9 cellular contexts compared by ENCODE assay signal in genomic region chr14:104826858-104827172, GRCh38. TPM values are rescaled to one million over a fixed set of nuclear protein-coding genes. Genes with fewer than 3 reads are reported as not detected.
DNase-seq lines count a peak whose midpoint lies in the region; ATAC-seq and TF ChIP-seq lines count a peak whose summit lies in the region.
"Had no signal": no experiment of that assay in that cellular context is flagged by ENCODE, and none has a peak within 500 bp of the region (broad histone marks: within the 10 kb centered on the region; RNA-seq: fewer than 3 reads in every experiment).

No MANE protein-coding gene starts in this region.

- H3K27ac Mint-ChIP-seq in naive thymus-derived CD8-positive, alpha-beta T cell: peak overlapping the region in 7 of 10 donors; percentile 16 to 79 (median 47)

- no peak for ATAC-seq in naive thymus-derived CD8-positive, alpha-beta T cell
- no peak for ATAC-seq in HG02840 (IDR thresholded peaks at IDR 0.05; ENCODE audit: low FRiP score, unreplicated experiment)

- POLR2A ChIA-PET in naive thymus-derived CD8-positive, alpha-beta T cell (lab: Charles Lee): interaction anchor here (0.9 to 2.6 kb wide), 7 partner anchors 26 to 74 kb away, joined by 3 to 21 read pairs (median 9); partner anchors contain the start of genes SIVA1 and ZBTB42

- no peaks in the 10 kb centered on the region for H3K79me2 ChIP-seq in ACC112 (ENCODE audit: control insufficient read depth, insufficient read depth, low read length, unreplicated experiment)

- no peak for TF ChIP-seq CTCF in coronary artery (IDR thresholded peaks at IDR 0.05)

- H3K36me3 ChIP-seq in ACC112 (ENCODE audit: insufficient read depth, low read length) (no peaks in the 10 kb centered on the region), HUES6 (ENCODE audit: control insufficient read depth, insufficient read depth, low read length) (no peaks in the 10 kb centered on the region), MG63 (no peaks in the 10 kb centered on the region)

- H3K27me3 ChIP-seq in ACC112 (ENCODE audit: insufficient read depth, low read length): no peaks in the 10 kb centered on the region
- H3K27me3 ChIP-seq in HUES6 (ENCODE audit: control insufficient read depth, insufficient read depth, low read length): peaks cover 23% of the 10 kb centered on the region
- H3K27me3 ChIP-seq in MG63: no peaks in the 10 kb centered on the region
- H3K27me3 ChIP-seq: foreskin keratinocyte had no signal

- H3K27ac ChIP-seq in ACC112 (ENCODE audit: low read depth, low read length) (no peak overlapping the region), HUES6 (ENCODE audit: low read depth, low read length) (no peak overlapping the region), coronary artery (no peak overlapping the region)
- H3K27ac ChIP-seq: foreskin keratinocyte had no signal

- peak overlapping the region; percentile 29 for H2AFZ ChIP-seq in ACC112 (ENCODE audit: low read length, unreplicated experiment)

- peak overlapping the region; percentile 76 to 93 (median 83) for H3K4me3 Mint-ChIP-seq in naive thymus-derived CD8-positive, alpha-beta T cell

- peaks cover 0 to 14% (median 0%) of the 10 kb centered on the region in 9 donors for H3K9me3 Mint-ChIP-seq in naive thymus-derived CD8-positive, alpha-beta T cell

- no peaks in the 10 kb centered on the region for H3K36me3 Mint-ChIP-seq in naive thymus-derived CD8-positive, alpha-beta T cell

- no peaks in the 10 kb centered on the region for H3K4me1 ChIP-seq in ACC112 (ENCODE audit: control insufficient read depth, insufficient read depth, low read length, unreplicated experiment)
- 0 out of 2 replicates have a peak, but pooled peaks cover 2% of the 10 kb centered on the region for H3K4me1 ChIP-seq in HUES6 (ENCODE audit: control insufficient read depth, insufficient read depth, low read length)
- H3K4me1 ChIP-seq: foreskin keratinocyte had no signal

- peaks cover 10 to 24% (median 22%) of the 10 kb centered on the region in 4 donors for H3K4me1 Mint-ChIP-seq in naive thymus-derived CD8-positive, alpha-beta T cell

- H3K9me3 ChIP-seq in HUES6 (ENCODE audit: control insufficient read depth, insufficient read depth, low read depth, low read length) (peaks cover 6% of the 10 kb centered on the region; the same call in 1 of the 2 replicates), MG63 (no peaks in the 10 kb centered on the region)

- H3K9ac ChIP-seq in HUES6 (ENCODE audit: low read length): peak overlapping the region; percentile 31

- DNase-seq in coronary artery (ENCODE audit: low spot score) (no peak), MG63 (no peak), hypothalamus (lab: John Stamatoyannopoulos, UW) (no peak), NCI-H345 (lab: John Stamatoyannopoulos, UW) (no peak)
- peak in 1 of 10 donors; percentile 34 for DNase-seq in naive thymus-derived CD8-positive, alpha-beta T cell

- H3K4me3 ChIP-seq in ACC112 (ENCODE audit: low read depth, low read length): peak overlapping the region; percentile 62
- peak overlapping the region; percentile 64 for H3K4me3 ChIP-seq in HUES6 (ENCODE audit: low read depth, low read length)
- peak overlapping the region; percentile 78 for H3K4me3 ChIP-seq in coronary artery
- H3K4me3 ChIP-seq in MG63: no peak overlapping the region

- peaks cover 0 to 8% (median 0%) of the 10 kb centered on the region in 5 donors for H3K27me3 Mint-ChIP-seq in naive thymus-derived CD8-positive, alpha-beta T cell

RNA-seq across cellular contexts. Expression of gene ZBTB42, which starts 25.9 kb away (rescaled TPM):
- total RNA-seq in naive thymus-derived CD8-positive, alpha-beta T cell: 1 to 10 TPM; 8.6 to 9.6 TPM
- 1 to 10 TPM; 1.0 to 1.8 (median 1.6) TPM for polyA plus RNA-seq in naive thymus-derived CD8-positive, alpha-beta T cell
- total RNA-seq in MG63 (2014; rRNA removed; shearing (Covaris generic); ENCODE audit: low replicate concordance): 2.5 and 3.9 TPM in 2 replicates

RNA-seq across cellular contexts. Expression of gene AKT1, which starts 31.3 kb away (rescaled TPM):
- 10 to 100 TPM; 88.9 to 95.7 TPM for total RNA-seq in naive thymus-derived CD8-positive, alpha-beta T cell
- polyA plus RNA-seq in naive thymus-derived CD8-positive, alpha-beta T cell: 10 to 100 TPM in 2 of 3 donors, 1 to 10 TPM in 1; 8.9 to 33.4 (median 23.1) TPM
- 118 and 140 TPM in 2 replicates for total RNA-seq in MG63 (2014; rRNA removed; shearing (Covaris generic); ENCODE audit: low replicate concordance)

RNA-seq across cellular contexts. Expression of gene CEP170B, which starts 38.3 kb away (rescaled TPM):
- 1 to 10 TPM; 4.6 to 4.8 TPM for total RNA-seq in naive thymus-derived CD8-positive, alpha-beta T cell
- polyA plus RNA-seq in naive thymus-derived CD8-positive, alpha-beta T cell: under 1 TPM in 2 of 3 donors, not detected in 1; 0.03 to 0.05 TPM
- 7.5 and 13.6 TPM in 2 replicates for total RNA-seq in MG63 (2014; rRNA removed; shearing (Covaris generic); ENCODE audit: low replicate concordance)
